Comparison of ENCODE assay signal across 1 cellular context in the genomic region with DNA sequence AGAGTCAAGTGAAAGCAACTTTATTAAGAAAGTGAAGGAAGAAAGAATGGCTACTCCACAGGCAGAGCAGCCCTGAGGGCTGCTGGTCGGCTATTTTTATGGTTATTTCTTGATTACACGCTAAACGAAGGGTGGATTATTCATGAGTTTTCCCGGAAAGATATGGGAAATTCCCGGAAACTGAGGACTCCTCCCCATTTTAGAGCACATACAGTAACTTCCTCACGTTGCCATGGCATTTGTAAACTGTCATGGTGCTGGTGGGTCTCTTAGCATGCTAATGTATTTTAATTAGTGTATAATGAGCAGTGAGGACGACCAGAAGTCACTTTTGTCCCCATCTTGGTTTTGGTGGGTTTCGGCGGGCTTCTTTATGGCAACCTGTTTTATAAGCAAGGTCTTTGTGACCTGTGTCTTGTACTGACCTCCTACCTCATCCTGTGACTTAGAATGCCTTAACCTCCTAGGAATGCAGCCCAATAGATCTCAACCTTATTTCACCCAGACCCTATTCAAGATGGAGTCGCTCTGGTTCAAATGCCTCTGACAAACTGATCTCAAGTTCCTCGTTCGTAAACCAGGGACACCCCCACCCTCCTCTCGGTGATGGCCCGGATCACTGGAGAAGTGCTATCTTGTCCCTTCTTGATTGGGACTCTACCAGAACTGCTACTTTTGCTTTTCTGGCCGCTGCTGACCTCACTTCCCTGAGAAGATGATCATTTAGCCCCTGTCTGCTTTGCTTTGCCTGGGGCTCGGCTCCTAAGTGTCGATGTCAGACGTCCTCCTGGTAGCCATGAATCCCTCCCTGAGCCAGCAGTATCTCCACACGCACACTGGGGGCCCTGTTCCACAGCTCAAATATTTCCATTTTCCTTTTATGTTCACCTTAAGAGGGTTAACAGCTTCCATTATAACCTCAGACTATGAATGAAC.
A peak's percentile ranks its signal among the peaks of the same experiment; 100 is the strongest.
TF ChIP-seq lines count a peak whose summit lies in the region.

No MANE protein-coding gene starts in this region.

TF ChIP-seq in K562, 482 proteins besides CTCF, POLR2A, EP300 and RAD21 (continued from another document and continues in another):
- TF ChIP-seq PTTG1 (tag; IDR thresholded peaks at IDR 0.05; ENCODE audit: low read depth): peak; percentile 93
- TF ChIP-seq TAF7 (tag; IDR thresholded peaks at IDR 0.05): peak; percentile 75
- TF ChIP-seq ZNF644 (tag; IDR thresholded peaks at IDR 0.05; ENCODE audit: low read depth): peak; percentile 83
- TF ChIP-seq ZNF175 (CRISPR knock-in tag; IDR thresholded peaks at IDR 0.05; ENCODE audit: low read depth): peak; percentile 94
- no peak for TF ChIP-seq PCBP2 (IDR thresholded peaks at IDR 0.05; ENCODE audit: low read depth, low read length, poor library complexity, severe bottlenecking)
- peak; percentile 83; the same call in 1 of the 2 replicates for TF ChIP-seq HSF4 (CRISPR knock-in tag; IDR thresholded peaks at IDR 0.05; ENCODE audit: borderline replicate concordance)
- no peak for TF ChIP-seq ATF1 (CRISPR knock-in tag; IDR thresholded peaks at IDR 0.05)
- 0 out of 2 replicates have a peak, but pooled peaks have one; percentile 48 for TF ChIP-seq ATF1 (tag; IDR thresholded peaks at IDR 0.05)
- no peak for TF ChIP-seq NR3C1 (CRISPR knock-in tag; IDR thresholded peaks at IDR 0.05)
- peak; percentile 65; the same call in 1 of the 2 replicates for TF ChIP-seq BCL6 (CRISPR knock-in tag; IDR thresholded peaks at IDR 0.05)
- TF ChIP-seq HCFC1 (IDR thresholded peaks at IDR 0.05; ENCODE audit: low read depth, low read length): 0 out of 2 replicates have a peak, but pooled peaks have one; percentile 12
- TF ChIP-seq, protein P1, sequence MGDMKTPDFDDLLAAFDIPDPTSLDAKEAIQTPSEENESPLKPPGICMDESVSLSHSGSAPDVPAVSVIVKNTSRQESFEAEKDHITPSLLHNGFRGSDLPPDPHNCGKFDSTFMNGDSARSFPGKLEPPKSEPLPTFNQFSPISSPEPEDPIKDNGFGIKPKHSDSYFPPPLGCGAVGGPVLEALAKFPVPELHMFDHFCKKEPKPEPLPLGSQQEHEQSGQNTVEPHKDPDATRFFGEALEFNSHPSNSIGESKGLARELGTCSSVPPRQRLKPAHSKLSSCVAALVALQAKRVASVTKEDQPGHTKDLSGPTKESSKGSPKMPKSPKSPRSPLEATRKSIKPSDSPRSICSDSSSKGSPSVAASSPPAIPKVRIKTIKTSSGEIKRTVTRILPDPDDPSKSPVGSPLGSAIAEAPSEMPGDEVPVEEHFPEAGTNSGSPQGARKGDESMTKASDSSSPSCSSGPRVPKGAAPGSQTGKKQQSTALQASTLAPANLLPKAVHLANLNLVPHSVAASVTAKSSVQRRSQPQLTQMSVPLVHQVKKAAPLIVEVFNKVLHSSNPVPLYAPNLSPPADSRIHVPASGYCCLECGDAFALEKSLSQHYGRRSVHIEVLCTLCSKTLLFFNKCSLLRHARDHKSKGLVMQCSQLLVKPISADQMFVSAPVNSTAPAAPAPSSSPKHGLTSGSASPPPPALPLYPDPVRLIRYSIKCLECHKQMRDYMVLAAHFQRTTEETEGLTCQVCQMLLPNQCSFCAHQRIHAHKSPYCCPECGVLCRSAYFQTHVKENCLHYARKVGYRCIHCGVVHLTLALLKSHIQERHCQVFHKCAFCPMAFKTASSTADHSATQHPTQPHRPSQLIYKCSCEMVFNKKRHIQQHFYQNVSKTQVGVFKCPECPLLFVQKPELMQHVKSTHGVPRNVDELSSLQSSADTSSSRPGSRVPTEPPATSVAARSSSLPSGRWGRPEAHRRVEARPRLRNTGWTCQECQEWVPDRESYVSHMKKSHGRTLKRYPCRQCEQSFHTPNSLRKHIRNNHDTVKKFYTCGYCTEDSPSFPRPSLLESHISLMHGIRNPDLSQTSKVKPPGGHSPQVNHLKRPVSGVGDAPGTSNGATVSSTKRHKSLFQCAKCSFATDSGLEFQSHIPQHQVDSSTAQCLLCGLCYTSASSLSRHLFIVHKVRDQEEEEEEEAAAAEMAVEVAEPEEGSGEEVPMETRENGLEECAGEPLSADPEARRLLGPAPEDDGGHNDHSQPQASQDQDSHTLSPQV (IDR thresholded peaks at IDR 0.05): peak; percentile 99
- peak; percentile 44; the same call in 1 of the 2 replicates for TF ChIP-seq ATF7 (IDR thresholded peaks at IDR 0.05)
- TF ChIP-seq ZNF589 (CRISPR knock-in tag; IDR thresholded peaks at IDR 0.05; ENCODE audit: low read depth): peak; percentile 73; the same call in 1 of the 2 replicates
- TF ChIP-seq ARID1B (IDR thresholded peaks at IDR 0.05): peak; percentile 52; the same call in 1 of the 2 replicates
- TF ChIP-seq CREM (IDR thresholded peaks at IDR 0.05; ENCODE audit: low read depth): no peak
- peak; percentile 93 for TF ChIP-seq PTRF (tag; IDR thresholded peaks at IDR 0.05)
- TF ChIP-seq, protein P2, sequence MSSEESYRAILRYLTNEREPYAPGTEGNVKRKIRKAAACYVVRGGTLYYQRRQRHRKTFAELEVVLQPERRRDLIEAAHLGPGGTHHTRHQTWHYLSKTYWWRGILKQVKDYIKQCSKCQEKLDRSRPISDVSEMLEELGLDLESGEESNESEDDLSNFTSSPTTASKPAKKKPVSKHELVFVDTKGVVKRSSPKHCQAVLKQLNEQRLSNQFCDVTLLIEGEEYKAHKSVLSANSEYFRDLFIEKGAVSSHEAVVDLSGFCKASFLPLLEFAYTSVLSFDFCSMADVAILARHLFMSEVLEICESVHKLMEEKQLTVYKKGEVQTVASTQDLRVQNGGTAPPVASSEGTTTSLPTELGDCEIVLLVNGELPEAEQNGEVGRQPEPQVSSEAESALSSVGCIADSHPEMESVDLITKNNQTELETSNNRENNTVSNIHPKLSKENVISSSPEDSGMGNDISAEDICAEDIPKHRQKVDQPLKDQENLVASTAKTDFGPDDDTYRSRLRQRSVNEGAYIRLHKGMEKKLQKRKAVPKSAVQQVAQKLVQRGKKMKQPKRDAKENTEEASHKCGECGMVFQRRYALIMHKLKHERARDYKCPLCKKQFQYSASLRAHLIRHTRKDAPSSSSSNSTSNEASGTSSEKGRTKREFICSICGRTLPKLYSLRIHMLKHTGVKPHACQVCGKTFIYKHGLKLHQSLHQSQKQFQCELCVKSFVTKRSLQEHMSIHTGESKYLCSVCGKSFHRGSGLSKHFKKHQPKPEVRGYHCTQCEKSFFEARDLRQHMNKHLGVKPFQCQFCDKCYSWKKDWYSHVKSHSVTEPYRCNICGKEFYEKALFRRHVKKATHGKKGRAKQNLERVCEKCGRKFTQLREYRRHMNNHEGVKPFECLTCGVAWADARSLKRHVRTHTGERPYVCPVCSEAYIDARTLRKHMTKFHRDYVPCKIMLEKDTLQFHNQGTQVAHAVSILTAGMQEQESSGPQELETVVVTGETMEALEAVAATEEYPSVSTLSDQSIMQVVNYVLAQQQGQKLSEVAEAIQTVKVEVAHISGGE (CRISPR knock-in tag; IDR thresholded peaks at IDR 0.05): peak in 1 of 3 experiments; percentile 69; a peak in 2 of 6 replicates
- TF ChIP-seq MYNN (IDR thresholded peaks at IDR 0.05): peak; percentile 86
- TF ChIP-seq MYNN (CRISPR knock-in tag; IDR thresholded peaks at IDR 0.05): no peak
- TF ChIP-seq, protein P3, sequence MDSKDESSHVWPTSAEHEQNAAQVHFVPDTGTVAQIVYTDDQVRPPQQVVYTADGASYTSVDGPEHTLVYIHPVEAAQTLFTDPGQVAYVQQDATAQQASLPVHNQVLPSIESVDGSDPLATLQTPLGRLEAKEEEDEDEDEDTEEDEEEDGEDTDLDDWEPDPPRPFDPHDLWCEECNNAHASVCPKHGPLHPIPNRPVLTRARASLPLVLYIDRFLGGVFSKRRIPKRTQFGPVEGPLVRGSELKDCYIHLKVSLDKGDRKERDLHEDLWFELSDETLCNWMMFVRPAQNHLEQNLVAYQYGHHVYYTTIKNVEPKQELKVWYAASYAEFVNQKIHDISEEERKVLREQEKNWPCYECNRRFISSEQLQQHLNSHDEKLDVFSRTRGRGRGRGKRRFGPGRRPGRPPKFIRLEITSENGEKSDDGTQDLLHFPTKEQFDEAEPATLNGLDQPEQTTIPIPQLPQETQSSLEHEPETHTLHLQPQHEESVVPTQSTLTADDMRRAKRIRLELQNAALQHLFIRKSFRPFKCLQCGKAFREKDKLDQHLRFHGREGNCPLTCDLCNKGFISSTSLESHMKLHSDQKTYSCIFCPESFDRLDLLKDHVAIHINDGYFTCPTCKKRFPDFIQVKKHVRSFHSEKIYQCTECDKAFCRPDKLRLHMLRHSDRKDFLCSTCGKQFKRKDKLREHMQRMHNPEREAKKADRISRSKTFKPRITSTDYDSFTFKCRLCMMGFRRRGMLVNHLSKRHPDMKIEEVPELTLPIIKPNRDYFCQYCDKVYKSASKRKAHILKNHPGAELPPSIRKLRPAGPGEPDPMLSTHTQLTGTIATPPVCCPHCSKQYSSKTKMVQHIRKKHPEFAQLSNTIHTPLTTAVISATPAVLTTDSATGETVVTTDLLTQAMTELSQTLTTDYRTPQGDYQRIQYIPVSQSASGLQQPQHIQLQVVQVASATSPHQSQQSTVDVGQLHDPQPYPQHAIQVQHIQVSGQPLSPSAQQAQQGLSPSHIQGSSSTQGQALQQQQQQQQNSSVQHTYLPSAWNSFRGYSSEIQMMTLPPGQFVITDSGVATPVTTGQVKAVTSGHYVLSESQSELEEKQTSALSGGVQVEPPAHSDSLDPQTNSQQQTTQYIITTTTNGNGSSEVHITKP (IDR thresholded peaks at IDR 0.05; ENCODE audit: partially characterized antibody): peak; percentile 8
- TF ChIP-seq NFE2L1 (tag; IDR thresholded peaks at IDR 0.05; ENCODE audit: borderline replicate concordance, low read depth): peak; percentile 47; the same call in 1 of the 2 replicates
- peak; percentile 84 for TF ChIP-seq PYGO2 (tag; IDR thresholded peaks at IDR 0.05)
- TF ChIP-seq, protein P4, sequence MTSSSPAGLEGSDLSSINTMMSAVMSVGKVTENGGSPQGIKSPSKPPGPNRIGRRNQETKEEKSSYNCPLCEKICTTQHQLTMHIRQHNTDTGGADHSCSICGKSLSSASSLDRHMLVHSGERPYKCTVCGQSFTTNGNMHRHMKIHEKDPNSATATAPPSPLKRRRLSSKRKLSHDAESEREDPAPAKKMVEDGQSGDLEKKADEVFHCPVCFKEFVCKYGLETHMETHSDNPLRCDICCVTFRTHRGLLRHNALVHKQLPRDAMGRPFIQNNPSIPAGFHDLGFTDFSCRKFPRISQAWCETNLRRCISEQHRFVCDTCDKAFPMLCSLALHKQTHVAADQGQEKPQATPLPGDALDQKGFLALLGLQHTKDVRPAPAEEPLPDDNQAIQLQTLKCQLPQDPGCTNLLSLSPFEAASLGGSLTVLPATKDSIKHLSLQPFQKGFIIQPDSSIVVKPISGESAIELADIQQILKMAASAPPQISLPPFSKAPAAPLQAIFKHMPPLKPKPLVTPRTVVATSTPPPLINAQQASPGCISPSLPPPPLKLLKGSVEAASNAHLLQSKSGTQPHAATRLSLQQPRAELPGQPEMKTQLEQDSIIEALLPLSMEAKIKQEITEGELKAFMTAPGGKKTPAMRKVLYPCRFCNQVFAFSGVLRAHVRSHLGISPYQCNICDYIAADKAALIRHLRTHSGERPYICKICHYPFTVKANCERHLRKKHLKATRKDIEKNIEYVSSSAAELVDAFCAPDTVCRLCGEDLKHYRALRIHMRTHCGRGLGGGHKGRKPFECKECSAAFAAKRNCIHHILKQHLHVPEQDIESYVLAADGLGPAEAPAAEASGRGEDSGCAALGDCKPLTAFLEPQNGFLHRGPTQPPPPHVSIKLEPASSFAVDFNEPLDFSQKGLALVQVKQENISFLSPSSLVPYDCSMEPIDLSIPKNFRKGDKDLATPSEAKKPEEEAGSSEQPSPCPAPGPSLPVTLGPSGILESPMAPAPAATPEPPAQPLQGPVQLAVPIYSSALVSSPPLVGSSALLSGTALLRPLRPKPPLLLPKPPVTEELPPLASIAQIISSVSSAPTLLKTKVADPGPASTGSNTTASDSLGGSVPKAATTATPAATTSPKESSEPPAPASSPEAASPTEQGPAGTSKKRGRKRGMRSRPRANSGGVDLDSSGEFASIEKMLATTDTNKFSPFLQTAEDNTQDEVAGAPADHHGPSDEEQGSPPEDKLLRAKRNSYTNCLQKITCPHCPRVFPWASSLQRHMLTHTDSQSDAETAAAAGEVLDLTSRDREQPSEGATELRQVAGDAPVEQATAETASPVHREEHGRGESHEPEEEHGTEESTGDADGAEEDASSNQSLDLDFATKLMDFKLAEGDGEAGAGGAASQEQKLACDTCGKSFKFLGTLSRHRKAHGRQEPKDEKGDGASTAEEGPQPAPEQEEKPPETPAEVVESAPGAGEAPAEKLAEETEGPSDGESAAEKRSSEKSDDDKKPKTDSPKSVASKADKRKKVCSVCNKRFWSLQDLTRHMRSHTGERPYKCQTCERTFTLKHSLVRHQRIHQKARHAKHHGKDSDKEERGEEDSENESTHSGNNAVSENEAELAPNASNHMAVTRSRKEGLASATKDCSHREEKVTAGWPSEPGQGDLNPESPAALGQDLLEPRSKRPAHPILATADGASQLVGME (CRISPR knock-in tag; IDR thresholded peaks at IDR 0.05): 0 out of 2 replicates have a peak, but pooled peaks have one; percentile 62
- 0 out of 2 replicates have a peak, but pooled peaks have one; percentile 42 for TF ChIP-seq ZNF197 (CRISPR knock-in tag; IDR thresholded peaks at IDR 0.05; ENCODE audit: low read depth)
- peak; percentile 75 for TF ChIP-seq BMI1 (IDR thresholded peaks at IDR 0.05; ENCODE audit: low read length)
- TF ChIP-seq ETV6 (IDR thresholded peaks at IDR 0.05; ENCODE audit: borderline replicate concordance in 1 of 2, low read depth in 2 of 2, low read length in 1 of 2): peak in 1 of 2 experiments; percentile 3; a peak in 1 of 4 replicates
- TF ChIP-seq ETV6 (CRISPR knock-in tag; IDR thresholded peaks at IDR 0.05; ENCODE audit: borderline replicate concordance): no peak
- TF ChIP-seq TCF3 (CRISPR knock-in tag; IDR thresholded peaks at IDR 0.05): 0 out of 2 replicates have a peak, but pooled peaks have one; percentile 16
- TF ChIP-seq DIDO1 (tag; IDR thresholded peaks at IDR 0.05; ENCODE audit: low read depth): peak; percentile 58; the same call in 1 of the 2 replicates
- peak; percentile 89 for TF ChIP-seq TEAD2 (tag; IDR thresholded peaks at IDR 0.05)
- TF ChIP-seq KDM5B (IDR thresholded peaks at IDR 0.05; ENCODE audit: insufficient replicate concordance, low read depth, low read length): no peak
- peak; percentile 86; the same call in 1 of the 2 replicates for TF ChIP-seq ZNF133 (CRISPR knock-in tag; IDR thresholded peaks at IDR 0.05)
- 0 out of 2 replicates have a peak, but pooled peaks have one; percentile 51 for TF ChIP-seq IRF2 (CRISPR knock-in tag; IDR thresholded peaks at IDR 0.05)
- TF ChIP-seq SUPT5H (IDR thresholded peaks at IDR 0.05): no peak
- peak; percentile 57; the same call in 1 of the 2 replicates for TF ChIP-seq ZNF239 (CRISPR knock-in tag; IDR thresholded peaks at IDR 0.05)
- peak; percentile 97 for TF ChIP-seq HDAC8 (tag; IDR thresholded peaks at IDR 0.05)
- TF ChIP-seq STAT5A (IDR thresholded peaks at IDR 0.05; ENCODE audit: borderline replicate concordance, low read length): peak; percentile 93
- TF ChIP-seq, protein P5, sequence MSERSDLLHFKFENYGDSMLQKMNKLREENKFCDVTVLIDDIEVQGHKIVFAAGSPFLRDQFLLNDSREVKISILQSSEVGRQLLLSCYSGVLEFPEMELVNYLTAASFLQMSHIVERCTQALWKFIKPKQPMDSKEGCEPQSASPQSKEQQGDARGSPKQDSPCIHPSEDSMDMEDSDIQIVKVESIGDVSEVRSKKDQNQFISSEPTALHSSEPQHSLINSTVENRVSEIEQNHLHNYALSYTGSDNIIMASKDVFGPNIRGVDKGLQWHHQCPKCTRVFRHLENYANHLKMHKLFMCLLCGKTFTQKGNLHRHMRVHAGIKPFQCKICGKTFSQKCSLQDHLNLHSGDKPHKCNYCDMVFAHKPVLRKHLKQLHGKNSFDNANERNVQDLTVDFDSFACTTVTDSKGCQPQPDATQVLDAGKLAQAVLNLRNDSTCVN (CRISPR knock-in tag; IDR thresholded peaks at IDR 0.05): peak; percentile 67; the same call in 1 of the 2 replicates
- peak; percentile 83; the same call in 1 of the 2 replicates for TF ChIP-seq ZNF165 (CRISPR knock-in tag; IDR thresholded peaks at IDR 0.05; ENCODE audit: borderline replicate concordance)
- TF ChIP-seq ZSCAN29 (IDR thresholded peaks at IDR 0.05): no peak
- no peak for TF ChIP-seq NR2C2 (CRISPR knock-in tag; IDR thresholded peaks at IDR 0.05)
- TF ChIP-seq NR2C2 (tag; IDR thresholded peaks at IDR 0.05): peak; percentile 54
